In genomic region chr7:47570649-47571050, GRCh38 we compare ENCODE assay signal across 12 cellular contexts. TPM values are rescaled to one million over a fixed set of nuclear protein-coding genes. Genes with fewer than 3 reads are reported as not detected.
DNase-seq lines count a peak whose midpoint lies in the region; ATAC-seq and TF ChIP-seq lines count a peak whose summit lies in the region.
"Had no signal": no experiment of that assay in that cellular context is flagged by ENCODE, and none has a peak within 500 bp of the region (broad histone marks: within the 10 kb centered on the region; RNA-seq: fewer than 3 reads in every experiment).

No MANE protein-coding gene starts in this region.

- H3F3A ChIP-seq in GM23338 (replicated peaks; ENCODE audit: low read depth), result no peaks in the 10 kb centered on the region

- no peaks in the 10 kb centered on the region for H3K36me3 Mint-ChIP-seq in GM23338 (ENCODE audit: low read depth)
- H3K36me3 Mint-ChIP-seq: activated naive CD8-positive, alpha-beta T cell had no signal

- in situ Hi-C loops in mammary epithelial cell (cut with MboI; ENCODE audit: low sequenced_read_pairs in 2 of 2), result no loop called here
- in situ Hi-C loops in KBM-7 (cut with MboI; ENCODE audit: low pct_unique_long_range_greater_than_20kb, low sequenced_read_pairs), result no loop called here

- no peak overlapping the region for H3K4me3 Mint-ChIP-seq in GM23338
- H3K4me3 Mint-ChIP-seq: activated naive CD8-positive, alpha-beta T cell had no signal

- ATAC-seq in GM23338, result no peak
- no peak for ATAC-seq in right lobe of liver
- ATAC-seq in GM21723 (IDR thresholded peaks at IDR 0.05; ENCODE audit: unreplicated experiment), result no peak
- ATAC-seq in HG02798 (IDR thresholded peaks at IDR 0.05; ENCODE audit: poor library complexity, unreplicated experiment), result no peak

- no peak overlapping the region for H3K9ac ChIP-seq in mammary epithelial cell (ENCODE audit: insufficient read depth, low read length)

- 0 out of 2 replicates have a peak, but pooled peaks cover 3% of the 10 kb centered on the region for H3K9me2 ChIP-seq in GM23338 (ENCODE audit: insufficient read depth)

- 0 out of 2 replicates have a peak overlapping the region, but pooled peaks have one; percentile 21 for H3K27ac Mint-ChIP-seq in GM23338
- H3K27ac Mint-ChIP-seq: activated naive CD8-positive, alpha-beta T cell had no signal

- no peaks in the 10 kb centered on the region; the same call in 1 of the 2 replicates for H3K36me3 ChIP-seq in GM23338 (ENCODE audit: insufficient read depth)
- no peaks in the 10 kb centered on the region for H3K36me3 ChIP-seq in mammary epithelial cell (ENCODE audit: insufficient read depth, low read length)
- no peaks in the 10 kb centered on the region for H3K36me3 ChIP-seq in right lobe of liver
- H3K36me3 ChIP-seq in stomach, result no peaks in the 10 kb centered on the region

- H4K20me1 ChIP-seq in GM23338 (replicated peaks; ENCODE audit: insufficient read depth), result 0 out of 2 replicates have a peak, but pooled peaks cover 4% of the 10 kb centered on the region
- no peaks in the 10 kb centered on the region for H4K20me1 ChIP-seq in mammary epithelial cell (ENCODE audit: insufficient read depth, low read length)

- H3K27me3 ChIP-seq in GM23338 (ENCODE audit: insufficient read depth) (no peaks in the 10 kb centered on the region), mammary epithelial cell (ENCODE audit: insufficient read depth, low read length) (no peaks in the 10 kb centered on the region), right lobe of liver (no peaks in the 10 kb centered on the region), stomach (no peaks in the 10 kb centered on the region)

- no peak overlapping the region for H3K4me3 ChIP-seq in GM23338
- H3K4me3 ChIP-seq in mammary epithelial cell (replicated peaks in 1 of 3; ENCODE audit: insufficient read depth in 1 of 3, low read depth in 2 of 3, low read length in 3 of 3), result no peak overlapping the region
- H3K4me3 ChIP-seq in right lobe of liver, result no peak overlapping the region
- H3K4me3 ChIP-seq in stomach, result no peak overlapping the region
- H3K4me3 ChIP-seq: K562 had no signal

- H3K27ac ChIP-seq in GM23338 (ENCODE audit: low read depth) (no peak overlapping the region), mammary epithelial cell (ENCODE audit: insufficient read depth, low read depth, low read length) (no peak overlapping the region), right lobe of liver (peak overlapping the region; percentile 60 to 81 (median 71)), stomach (peak overlapping the region; percentile 77 to 95 (median 91))

- H3K9me3 ChIP-seq in mammary epithelial cell (replicated peaks; ENCODE audit: insufficient read depth, low read length) (no peaks in the 10 kb centered on the region), right lobe of liver (no peaks in the 10 kb centered on the region), stomach (no peaks in the 10 kb centered on the region)

- TF ChIP-seq POLR2A in right lobe of liver (IDR thresholded peaks at IDR 0.05), result no peak
- no peak for TF ChIP-seq POLR2A in stomach (IDR thresholded peaks at IDR 0.05)

- intact Hi-C loops in mammary epithelial cell (cut with micrococcal nuclease), result loop anchor here (5.0 kb wide), 3 partner anchors 128 to 303 kb away; no protein-coding TSS in a partner anchor
- intact Hi-C loops in right lobe of liver (cut with DNase I), result loop anchor here in 1 of 2 donors (10.0 kb wide), 1 partner anchor 96 kb away; no protein-coding TSS in a partner anchor
- intact Hi-C loops in stomach (cut with DNase I; ENCODE audit: low total_unique reads), result no loop called here

- H2AFZ ChIP-seq in GM23338, result no peak overlapping the region
- peak overlapping the region; percentile 66 for H2AFZ ChIP-seq in mammary epithelial cell (ENCODE audit: low read depth, low read length)

- peaks cover 30% of the 10 kb centered on the region for H3K4me1 ChIP-seq in GM23338 (ENCODE audit: insufficient read depth)
- peaks cover 39% of the 10 kb centered on the region for H3K4me1 ChIP-seq in mammary epithelial cell (ENCODE audit: insufficient read depth, low read length)
- H3K4me1 ChIP-seq in right lobe of liver, result peaks cover 3 to 71% (median 30%) of the 10 kb centered on the region in 4 donors
- H3K4me1 ChIP-seq in stomach, result peaks cover 53 to 85% (median 65%) of the 10 kb centered on the region in 4 donors

- H3K79me2 ChIP-seq in GM23338 (replicated peaks; ENCODE audit: insufficient read depth) (peaks cover 94% of the 10 kb centered on the region), mammary epithelial cell (ENCODE audit: insufficient read depth, low read length) (peaks cover 60% of the 10 kb centered on the region)

- dilution Hi-C loops in mammary epithelial cell (cut with HindIII; ENCODE audit: low sequenced_read_pairs), result no loop called here

- no peak for DNase-seq in GM23338 (ENCODE audit: low spot score)
- DNase-seq in mammary epithelial cell, result no peak
- DNase-seq in right lobe of liver, result peak in 1 of 3 donors; percentile 19
- DNase-seq in stomach, result no peak
- no peak for DNase-seq in mesenteric fat pad (ENCODE audit: low spot score)
- no peak for DNase-seq in KBM-7
- DNase-seq: DMS 273 treated with DMSO at 0.1 percent for 48 hours, NCI-H82 had no signal

- H3K4me2 ChIP-seq in GM23338, result no peak overlapping the region
- peak overlapping the region; percentile 93 for H3K4me2 ChIP-seq in mammary epithelial cell (ENCODE audit: insufficient read depth, low read depth, low read length)

- BruUV-seq in mammary epithelial cell (replicated peaks; lab: Mats Ljungman, UMichigan), result no TSS peak

- peaks cover 50% of the 10 kb centered on the region for H3K4me1 Mint-ChIP-seq in GM23338

- no peaks in the 10 kb centered on the region for H3K9me3 Mint-ChIP-seq in GM23338

- H3K27me3 Mint-ChIP-seq in GM23338 (ENCODE audit: insufficient read depth, low read depth, poor library complexity), result peaks cover 18% of the 10 kb centered on the region

- TF ChIP-seq CTCF in GM23338 (conservative IDR thresholded peaks at IDR 0.05; ENCODE audit: low read depth in 2 of 2) (no peak), mammary epithelial cell (conservative IDR thresholded peaks at IDR 0.05 in 1 of 2, IDR thresholded peaks at IDR 0.05 in 1 of 2; ENCODE audit: extremely low read depth in 1 of 2, insufficient read depth in 1 of 2, low read depth in 1 of 2, low read length in 2 of 2) (no peak), right lobe of liver (IDR thresholded peaks at IDR 0.05) (no peak), stomach (IDR thresholded peaks at IDR 0.05) (no peak)

- 68% methylated on average over 4 of the region's 4 CpGs for WGBS in mammary epithelial cell (ENCODE audit: low coverage, missing lambda C conversion rate)
- WGBS in right lobe of liver (ENCODE audit: insufficient coverage, low coverage, low lambda C conversion rate, missing lambda C conversion rate), result 20% methylated on average over 3 of the region's 4 CpGs
- 22 to 34% (median 26%) methylated on average over 4 of the region's 4 CpGs for WGBS in stomach, 5 donors

- CTCF ChIA-PET in mammary epithelial cell (lab: Charles Lee; ENCODE audit: low non-redundant PET), result no interaction called here

- TF ChIP-seq EP300 in stomach (IDR thresholded peaks at IDR 0.05), result no peak

TF ChIP-seq in GM23338, 12 proteins besides CTCF, POLR2A, EP300 and RAD21 (continues in another document):
- TF ChIP-seq EZH2phosphoT487 (IDR thresholded peaks at IDR 0.05; ENCODE audit: unreplicated experiment) (no peak), NANOG (IDR thresholded peaks at IDR 0.05; ENCODE audit: borderline replicate concordance) (no peak), ZNF114 (CRISPR knock-in tag; IDR thresholded peaks at IDR 0.05) (no peak)

RNA-seq across cellular contexts. Expression of gene TNS3, which starts 11.3 kb away (rescaled TPM):
- total RNA-seq in GM23338 (2014; rRNA removed; shearing (Covaris generic)), result 20.6 and 28.7 TPM in 2 replicates
- 6.2 TPM in 2 replicates for polyA plus RNA-seq in GM23338 (2016; fragmentation: Nextera tagmentation; extraction: Ambion mirVana)
- 10 to 100 TPM; 15.0 to 43.5 TPM for total RNA-seq in mammary epithelial cell
- 12.9 TPM for polyA plus RNA-seq in mammary epithelial cell
- 27.8 TPM for polyA minus RNA-seq in mammary epithelial cell
- 10 to 100 TPM; 51.2 to 95.0 (median 58.4) TPM for total RNA-seq in right lobe of liver
- total RNA-seq in stomach, result 100 to 1,000 TPM in 1 of 5 donors, 10 to 100 TPM in 4; 30.1 to 105 (median 86.9) TPM
- 10 to 100 TPM in 2 of 3 donors, 1 to 10 TPM in 1; 10.0 to 40.6 (median 25.8) TPM for polyA plus RNA-seq in stomach
- total RNA-seq in mesenteric fat pad, result 152 TPM
- polyA plus RNA-seq: K562 had no signal

Comparison
In these comparisons a context has a peak if more than half of its experiments do, and no peak if none do; other contexts are left out.
1. H3K27ac ChIP-seq: peak in right lobe of liver (3 of 3) and stomach (5 of 5); none in GM23338 (single experiment) and mammary epithelial cell (single experiment).